ENCODE assay signal across 10 cellular contexts in the genomic region with DNA sequence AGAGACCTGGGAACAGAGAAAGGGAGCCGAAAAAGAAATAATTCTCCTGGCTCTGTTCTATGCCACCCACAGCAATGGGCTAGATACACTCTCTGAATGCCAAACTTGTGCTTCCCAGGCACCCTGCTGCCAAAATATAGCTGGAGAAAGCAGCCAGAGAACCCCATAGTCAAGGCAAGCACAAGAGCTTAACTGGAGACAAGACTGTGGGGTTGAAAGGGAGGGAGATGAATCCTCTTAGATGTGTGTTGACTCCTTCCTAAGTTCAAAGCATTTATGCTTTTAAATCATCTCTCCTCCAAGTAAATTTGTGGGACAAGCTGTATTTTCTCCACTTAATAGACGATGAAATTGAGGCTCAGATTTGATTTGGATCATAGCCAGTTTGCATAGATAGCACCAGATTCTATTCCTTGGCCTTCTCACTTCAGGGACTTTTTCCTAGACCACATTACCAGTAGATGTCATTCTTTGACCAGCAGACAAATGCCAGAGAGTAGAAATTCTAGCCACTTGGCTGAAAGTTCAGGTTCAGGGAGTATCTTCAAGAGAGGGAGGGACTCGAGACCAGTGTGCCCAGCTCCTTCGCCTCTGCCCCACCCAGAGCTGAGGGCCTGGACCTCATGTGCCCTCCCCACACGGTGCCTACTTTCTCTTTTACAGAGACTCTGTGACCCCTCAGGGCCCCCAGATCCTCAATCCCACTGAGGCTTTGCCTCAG. TPM values are rescaled to one million over a fixed set of nuclear protein-coding genes. Genes with fewer than 3 reads are reported as not detected.
DNase-seq lines count a peak whose midpoint lies in the region; ATAC-seq and TF ChIP-seq lines count a peak whose summit lies in the region.
"Had no signal": no experiment of that assay in that cellular context is flagged by ENCODE, and none has a peak within 500 bp of the region (broad histone marks: within the 10 kb centered on the region; RNA-seq: fewer than 3 reads in every experiment).

No MANE protein-coding gene starts in this region.

- TF ChIP-seq CTCF in GM12865 (IDR thresholded peaks at IDR 0.05; ENCODE audit: insufficient read depth, low read depth, low read length, missing control alignments) (peak; percentile 16), lower lobe of right lung (IDR thresholded peaks at IDR 0.05) (no peak), brain microvascular endothelial cell (IDR thresholded peaks at IDR 0.05; ENCODE audit: low read depth, low read length, missing control alignments) (no peak)

- no peak overlapping the region for H3K27ac ChIP-seq in lower lobe of right lung
- H3K27ac ChIP-seq in brain microvascular endothelial cell, result no peak overlapping the region

- ATAC-seq in GM19452 (IDR thresholded peaks at IDR 0.05; ENCODE audit: unreplicated experiment) (peak; percentile 53), lower lobe of right lung (peak; percentile 14 to 51), GM18505 (IDR thresholded peaks at IDR 0.05; ENCODE audit: unreplicated experiment) (no peak)
- ATAC-seq: Panc1 had no signal

- H3K4me1 ChIP-seq in lower lobe of right lung, result peaks cover 6% of the 10 kb centered on the region

- in situ Hi-C loops in brain microvascular endothelial cell (cut with HindIII; ENCODE audit: low pct_ligation_motif_present, low sequenced_read_pairs), result no loop called here

- H3K9me3 ChIP-seq in lower lobe of right lung, result no peaks in the 10 kb centered on the region

- H3K27me3 ChIP-seq in lower lobe of right lung (ENCODE audit: low read depth), result no peaks in the 10 kb centered on the region
- H3K27me3 ChIP-seq in brain microvascular endothelial cell (replicated peaks), result no peaks in the 10 kb centered on the region

- intact Hi-C loops in lower lobe of right lung (cut with DNase I), result no loop called here

- H3K4me3 ChIP-seq in GM12865 (ENCODE audit: low read depth, low read length) (no peak overlapping the region), lower lobe of right lung (no peak overlapping the region), brain microvascular endothelial cell (ENCODE audit: low read depth, low read length) (no peak overlapping the region)
- H3K4me3 ChIP-seq: skin epidermis had no signal

- H3K36me3 ChIP-seq in lower lobe of right lung (no peaks in the 10 kb centered on the region), brain microvascular endothelial cell (replicated peaks) (no peaks in the 10 kb centered on the region)

- peak; percentile 64 for DNase-seq in GM12865 (ENCODE audit: low read depth)
- peak; percentile 70 to 76 for DNase-seq in NCI-H526 (lab: John Stamatoyannopoulos, UW)
- DNase-seq in lower lobe of right lung, result no peak
- no peak for DNase-seq in brain microvascular endothelial cell
- DNase-seq in effector CD4-positive, alpha-beta T cell, result no peak
- DNase-seq: cortex of kidney had no signal

- no peak for TF ChIP-seq POLR2A in GM18505 (IDR thresholded peaks at IDR 0.05; ENCODE audit: borderline replicate concordance, extremely low read depth, insufficient read depth, insufficient read length)

RNA-seq across cellular contexts. Expression of gene ETS1, which starts 16.6 kb away (rescaled TPM):
- 123 TPM for total RNA-seq in lower lobe of right lung

Comparison
In these comparisons a context has a peak if more than half of its experiments do, and no peak if none do; other contexts are left out.
1. DNase-seq: peak in GM12865 (single experiment) and NCI-H526 (2 of 2); none in lower lobe of right lung (single experiment), brain microvascular endothelial cell (single experiment) and effector CD4-positive, alpha-beta T cell (single experiment).